Comparison of ENCODE assay signal across 8 cellular contexts in the genomic region with DNA sequence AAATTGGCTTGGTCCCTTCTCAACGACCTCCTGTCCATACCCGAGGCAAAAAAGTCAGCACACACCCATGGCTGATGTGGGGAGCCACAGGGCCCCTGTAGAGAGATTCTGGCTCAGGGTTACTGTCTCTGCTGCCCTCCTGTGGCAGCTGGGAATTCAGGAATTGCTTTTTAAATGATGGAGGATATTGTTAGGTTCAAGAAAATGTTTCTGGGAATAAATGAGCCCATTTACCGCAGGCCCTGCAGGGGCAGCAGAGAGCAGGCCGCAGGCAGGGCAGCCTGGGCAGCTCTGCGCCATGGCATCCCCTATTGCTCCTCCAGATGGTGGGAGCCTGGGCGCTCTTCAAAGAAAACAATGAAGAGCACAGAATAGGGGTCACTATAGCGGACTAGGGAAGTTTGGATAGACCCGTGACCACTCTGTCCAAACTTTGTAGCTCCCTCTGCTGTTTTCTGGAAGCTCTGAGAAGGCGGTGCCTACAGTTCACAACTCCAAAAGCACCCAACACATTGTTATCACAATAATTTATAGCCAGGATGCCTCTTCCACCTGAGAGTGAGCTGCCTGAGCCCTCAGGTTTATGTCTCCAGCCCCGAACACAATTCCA.
DNase-seq lines count a peak whose midpoint lies in the region; ATAC-seq and TF ChIP-seq lines count a peak whose summit lies in the region.

No MANE protein-coding gene starts in this region.

- peaks cover 19% of the 10 kb centered on the region for H3K36me3 Mint-ChIP-seq in activated CD4-positive, alpha-beta memory T cell treated with anti-CD3 and anti-CD28 coated beads for 36 hours
- H3K36me3 Mint-ChIP-seq in activated CD4-positive, alpha-beta memory T cell treated with anti-CD3 and anti-CD28 coated beads, Interleukin-2, amount 10 ng/mL, durations not matched to agents 7 days and 5 days (ENCODE audit: low read depth): no peaks in the 10 kb centered on the region
- H3K36me3 Mint-ChIP-seq in immature natural killer cell: peaks cover 13 to 39% (median 31%) of the 10 kb centered on the region in 3 donors

- no peak overlapping the region for H3K27ac Mint-ChIP-seq in activated CD4-positive, alpha-beta memory T cell treated with anti-CD3 and anti-CD28 coated beads for 36 hours
- H3K27ac Mint-ChIP-seq in activated CD4-positive, alpha-beta memory T cell treated with anti-CD3 and anti-CD28 coated beads, Interleukin-2, amount 10 ng/mL, durations not matched to agents 7 days and 5 days: no peak overlapping the region
- H3K27ac Mint-ChIP-seq in immature natural killer cell: no peak overlapping the region

- no peaks in the 10 kb centered on the region for H3K9me2 ChIP-seq in MM.1S (replicated peaks; ENCODE audit: insufficient read depth, low read length)

- no peaks in the 10 kb centered on the region for H3K4me1 Mint-ChIP-seq in activated CD4-positive, alpha-beta memory T cell treated with anti-CD3 and anti-CD28 coated beads for 36 hours (ENCODE audit: low read depth)
- H3K4me1 Mint-ChIP-seq in activated CD4-positive, alpha-beta memory T cell treated with anti-CD3 and anti-CD28 coated beads, Interleukin-2, amount 10 ng/mL, durations not matched to agents 7 days and 5 days: no peaks in the 10 kb centered on the region
- H3K4me1 Mint-ChIP-seq in immature natural killer cell: no peaks in the 10 kb centered on the region

- POLR2A ChIA-PET in activated CD4-positive, alpha-beta memory T cell treated with anti-CD3 and anti-CD28 coated beads for 36 hours (lab: Charles Lee): no interaction called here
- POLR2A ChIA-PET in activated CD4-positive, alpha-beta memory T cell treated with anti-CD3 and anti-CD28 coated beads, Interleukin-2, amount 10 ng/mL, durations not matched to agents 7 days and 5 days (lab: Charles Lee): no interaction called here

- H3K36me3 ChIP-seq in MM.1S (replicated peaks; ENCODE audit: insufficient read depth, low read length): no peaks in the 10 kb centered on the region
- H3K36me3 ChIP-seq in adrenal gland (replicated peaks in 1 of 2): no peaks in the 10 kb centered on the region
- no peaks in the 10 kb centered on the region for H3K36me3 ChIP-seq in lower lobe of right lung
- H3K36me3 ChIP-seq in right atrium auricular region: no peaks in the 10 kb centered on the region

- intact Hi-C loops in activated CD4-positive, alpha-beta memory T cell treated with anti-CD3 and anti-CD28 coated beads for 36 hours (cut with micrococcal nuclease): no loop called here
- intact Hi-C loops in adrenal gland (cut with DNase I): no loop called here
- intact Hi-C loops in lower lobe of right lung (cut with DNase I): no loop called here

- no peak for TF ChIP-seq POLR2A in adrenal gland (IDR thresholded peaks at IDR 0.05)

- H3K9me3 ChIP-seq in MM.1S (replicated peaks; ENCODE audit: insufficient read depth, low read length): no peaks in the 10 kb centered on the region
- no peaks in the 10 kb centered on the region for H3K9me3 ChIP-seq in adrenal gland (replicated peaks in 1 of 3)
- H3K9me3 ChIP-seq in lower lobe of right lung: no peaks in the 10 kb centered on the region
- no peaks in the 10 kb centered on the region for H3K9me3 ChIP-seq in right atrium auricular region

- H3K4me3 Mint-ChIP-seq in activated CD4-positive, alpha-beta memory T cell treated with anti-CD3 and anti-CD28 coated beads for 36 hours: no peak overlapping the region
- H3K4me3 Mint-ChIP-seq in activated CD4-positive, alpha-beta memory T cell treated with anti-CD3 and anti-CD28 coated beads, Interleukin-2, amount 10 ng/mL, durations not matched to agents 7 days and 5 days: no peak overlapping the region
- H3K4me3 Mint-ChIP-seq in immature natural killer cell: no peak overlapping the region

- no peaks in the 10 kb centered on the region for H3K4me1 ChIP-seq in MM.1S (ENCODE audit: low read length)
- no peaks in the 10 kb centered on the region for H3K4me1 ChIP-seq in adrenal gland (replicated peaks in 1 of 2)
- H3K4me1 ChIP-seq in lower lobe of right lung: no peaks in the 10 kb centered on the region
- H3K4me1 ChIP-seq in right atrium auricular region: no peaks in the 10 kb centered on the region

- peak; percentile 16 to 27 for ATAC-seq in lower lobe of right lung
- ATAC-seq in stimulated activated naive CD8-positive, alpha-beta T cell treated with anti-CD3 and anti-CD28 coated beads, Interleukin-15, Interleukin-2, amounts not matched to agents 100 U/mL and 50 U/mL, for 24 hours: no peak

- no peak overlapping the region for H3K4me2 ChIP-seq in MM.1S (ENCODE audit: low read depth, low read length)

- peak; percentile 10 for DNase-seq in activated CD4-positive, alpha-beta memory T cell treated with anti-CD3 and anti-CD28 coated beads for 36 hours
- DNase-seq in activated CD4-positive, alpha-beta memory T cell treated with anti-CD3 and anti-CD28 coated beads, Interleukin-2, amount 10 ng/mL, durations not matched to agents 7 days and 5 days: no peak
- no peak for DNase-seq in MM.1S
- peak in 2 of 7 donors; percentile 2 to 34 for DNase-seq in adrenal gland
- no peak for DNase-seq in lower lobe of right lung
- no peak for DNase-seq in immature natural killer cell
- no peak for DNase-seq in stimulated activated naive CD8-positive, alpha-beta T cell treated with anti-CD3 and anti-CD28 coated beads, Interleukin-15, Interleukin-2, amounts not matched to agents 100 U/mL and 50 U/mL, for 24 hours
- DNase-seq in right atrium auricular region (ENCODE audit: low spot score): no peak

- TF ChIP-seq CTCF in MM.1S (IDR thresholded peaks at IDR 0.05; ENCODE audit: low read length): peak; percentile 50
- peak in 4 of 6 experiments; percentile 18 to 42 (median 32) for TF ChIP-seq CTCF in adrenal gland (IDR thresholded peaks at IDR 0.05)
- peak; percentile 29 for TF ChIP-seq CTCF in lower lobe of right lung (IDR thresholded peaks at IDR 0.05)
- peak in 1 of 2 donors; percentile 47 for TF ChIP-seq CTCF in right atrium auricular region (IDR thresholded peaks at IDR 0.05)

- H3K27me3 ChIP-seq in MM.1S (replicated peaks; ENCODE audit: insufficient read depth, low read length) (no peaks in the 10 kb centered on the region), adrenal gland (no peaks in the 10 kb centered on the region), lower lobe of right lung (ENCODE audit: low read depth) (no peaks in the 10 kb centered on the region), right atrium auricular region (no peaks in the 10 kb centered on the region)

- CTCF ChIA-PET in activated CD4-positive, alpha-beta memory T cell treated with anti-CD3 and anti-CD28 coated beads for 36 hours (lab: Charles Lee): interaction anchor here (1.1 kb wide), 1 partner anchor 11 kb away, joined by 3 read pairs; no protein-coding TSS in a partner anchor
- CTCF ChIA-PET in activated CD4-positive, alpha-beta memory T cell treated with anti-CD3 and anti-CD28 coated beads, Interleukin-2, amount 10 ng/mL, durations not matched to agents 7 days and 5 days (lab: Charles Lee): interaction anchor here (0.7 to 1.7 kb wide), 3 partner anchors 11 to 23 kb away, joined by 3 to 5 read pairs (median 4); no protein-coding TSS in a partner anchor

- no peak overlapping the region for H3K9ac ChIP-seq in MM.1S (ENCODE audit: low read length)

- no peaks in the 10 kb centered on the region for H3K79me2 ChIP-seq in MM.1S (ENCODE audit: low read length)

- no peak overlapping the region for H2AFZ ChIP-seq in MM.1S (ENCODE audit: low read length)

- H3F3A ChIP-seq in MM.1S (ENCODE audit: insufficient read depth, low read length): no peaks in the 10 kb centered on the region

- H3K9me3 Mint-ChIP-seq in activated CD4-positive, alpha-beta memory T cell treated with anti-CD3 and anti-CD28 coated beads for 36 hours: peaks cover 5% of the 10 kb centered on the region
- peaks cover 2% of the 10 kb centered on the region for H3K9me3 Mint-ChIP-seq in activated CD4-positive, alpha-beta memory T cell treated with anti-CD3 and anti-CD28 coated beads, Interleukin-2, amount 10 ng/mL, durations not matched to agents 7 days and 5 days
- peaks cover 0 to 15% (median 3%) of the 10 kb centered on the region in 6 donors for H3K9me3 Mint-ChIP-seq in immature natural killer cell

- H3K27me3 Mint-ChIP-seq in activated CD4-positive, alpha-beta memory T cell treated with anti-CD3 and anti-CD28 coated beads for 36 hours: no peaks in the 10 kb centered on the region
- no peaks in the 10 kb centered on the region for H3K27me3 Mint-ChIP-seq in activated CD4-positive, alpha-beta memory T cell treated with anti-CD3 and anti-CD28 coated beads, Interleukin-2, amount 10 ng/mL, durations not matched to agents 7 days and 5 days
- peaks cover 0 to 1% (median 0%) of the 10 kb centered on the region in 3 donors for H3K27me3 Mint-ChIP-seq in immature natural killer cell (ENCODE audit: low read depth in 3 of 3)

- H3K27ac ChIP-seq in MM.1S (ENCODE audit: low read length): no peak overlapping the region
- H3K27ac ChIP-seq in adrenal gland: no peak overlapping the region
- no peak overlapping the region for H3K27ac ChIP-seq in lower lobe of right lung
- no peak overlapping the region for H3K27ac ChIP-seq in right atrium auricular region

- H3K4me3 ChIP-seq in MM.1S (ENCODE audit: low read length) (no peak overlapping the region), adrenal gland (no peak overlapping the region), lower lobe of right lung (no peak overlapping the region), right atrium auricular region (no peak overlapping the region)

- H4K20me1 ChIP-seq in MM.1S (ENCODE audit: insufficient read depth, low read length): no peaks in the 10 kb centered on the region

- 86 to 94% (median 91%) methylated on average over 10 of the region's 10 CpGs for WGBS in adrenal gland, 4 donors
